In the genomic region with DNA sequence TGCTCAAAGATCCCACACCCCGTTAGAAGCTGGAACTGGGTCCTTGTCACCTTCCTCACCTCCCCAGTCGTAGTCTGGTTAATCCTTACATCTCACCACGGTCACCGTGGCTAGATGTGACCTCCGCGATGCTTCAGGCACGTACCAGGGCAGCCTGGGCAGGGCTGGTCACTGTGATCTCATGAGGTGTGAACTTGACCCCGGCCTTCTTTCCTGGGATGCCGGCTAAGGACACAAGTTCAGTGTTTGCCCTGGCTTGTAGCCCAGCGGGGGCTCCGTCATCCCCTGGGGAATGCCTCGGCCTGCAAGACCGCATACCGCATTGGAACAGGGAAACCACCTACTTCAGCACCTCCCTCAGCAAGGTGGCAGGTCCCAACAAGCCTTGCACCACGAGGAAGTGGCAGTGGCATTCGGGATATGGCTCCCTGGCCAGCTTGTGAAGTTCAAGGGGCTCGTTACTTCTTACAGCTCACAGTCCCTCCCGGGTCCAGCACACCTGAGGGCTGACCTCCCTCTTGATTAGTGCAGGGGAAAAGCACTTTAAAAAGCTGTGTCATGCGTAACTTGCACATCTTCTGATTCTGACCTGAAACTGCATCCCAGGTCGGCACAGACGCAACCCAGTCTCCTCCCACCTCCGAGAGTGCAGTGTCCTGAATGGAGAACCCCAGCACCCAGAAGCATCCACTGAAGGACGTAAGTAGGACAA, we compare ENCODE assay signal across 8 cellular contexts. TPM values are rescaled to one million over a fixed set of nuclear protein-coding genes. Genes with fewer than 3 reads are reported as not detected.
A peak's percentile ranks its signal among the peaks of the same experiment; 100 is the strongest.
DNase-seq lines count a peak whose midpoint lies in the region; ATAC-seq and TF ChIP-seq lines count a peak whose summit lies in the region.

No MANE protein-coding gene starts in this region.

- ATAC-seq in activated naive CD8-positive, alpha-beta T cell treated with anti-CD3 and anti-CD28 coated beads, Interleukin-2, amount 50 U/mL, for 24 hours: no peak
- no peak for ATAC-seq in naive thymus-derived CD4-positive, alpha-beta T cell
- ATAC-seq in HG03571 (IDR thresholded peaks at IDR 0.05; ENCODE audit: unreplicated experiment): no peak

- CTCF ChIA-PET in CD4-positive, alpha-beta memory T cell (lab: Charles Lee; ENCODE audit: partially characterized antibody): interaction anchor here (1.2 to 1.4 kb wide), 2 partner anchors 19 to 24 kb away, joined by 3 to 4 read pairs; no protein-coding TSS in a partner anchor
- CTCF ChIA-PET in HEK293 (lab: Yijun Ruan, JAX): interaction anchor here (0.6 to 1.6 kb wide), 3 partner anchors 11 to 107 kb away, joined by 3 read pairs; no protein-coding TSS in a partner anchor
- CTCF ChIA-PET in naive thymus-derived CD4-positive, alpha-beta T cell (lab: Charles Lee): interaction anchor here (1.8 kb wide), 1 partner anchor 17 kb away, joined by 6 read pairs; no protein-coding TSS in a partner anchor

- H3K36me3 ChIP-seq in CD4-positive, alpha-beta memory T cell (ENCODE audit: insufficient read depth, low read length): peaks cover 37% of the 10 kb centered on the region
- H3K36me3 ChIP-seq in HEK293 (ENCODE audit: control insufficient read depth in 2 of 2, insufficient read depth in 1 of 2, low read length in 2 of 2): peaks cover 6 to 71% of the 10 kb centered on the region in 2 experiments; a peak in 2 of 3 replicates
- H3K36me3 ChIP-seq in naive thymus-derived CD4-positive, alpha-beta T cell (ENCODE audit: control insufficient read depth in 2 of 3, insufficient read depth in 3 of 3, low read length in 3 of 3): peaks cover 5 to 54% (median 8%) of the 10 kb centered on the region in 3 experiments

- H3K4me3 Mint-ChIP-seq in CD4-positive, alpha-beta memory T cell: peak overlapping the region; percentile 66 to 92 (median 89)
- H3K4me3 Mint-ChIP-seq in activated naive CD8-positive, alpha-beta T cell treated with anti-CD3 and anti-CD28 coated beads, Interleukin-2, amount 50 U/mL, for 24 hours: peak overlapping the region; percentile 90
- peak overlapping the region in 7 of 10 donors; percentile 11 to 91 (median 70) for H3K4me3 Mint-ChIP-seq in naive thymus-derived CD4-positive, alpha-beta T cell

- POLR2A ChIA-PET in CD4-positive, alpha-beta memory T cell (lab: Charles Lee; ENCODE audit: partially characterized antibody): interaction anchor here (0.8 to 5.4 kb wide), 9 partner anchors 7 to 174 kb away, joined by 3 to 82 read pairs (median 15); partner anchors contain the start of genes GRK4 and NOP14
- POLR2A ChIA-PET in HEK293 (lab: Yijun Ruan, JAX): no interaction called here
- POLR2A ChIA-PET in naive thymus-derived CD4-positive, alpha-beta T cell (lab: Charles Lee): interaction anchor here (1.2 to 4.0 kb wide), 2 partner anchors 17 to 25 kb away, joined by 3 to 26 read pairs; partner anchors contain the start of genes GRK4 and NOP14

- peak overlapping the region; percentile 90 to 99 (median 95) for H3K27ac Mint-ChIP-seq in CD4-positive, alpha-beta memory T cell
- H3K27ac Mint-ChIP-seq in activated naive CD8-positive, alpha-beta T cell treated with anti-CD3 and anti-CD28 coated beads, Interleukin-2, amount 50 U/mL, for 24 hours: peak overlapping the region; percentile 93
- H3K27ac Mint-ChIP-seq in naive thymus-derived CD4-positive, alpha-beta T cell: peak overlapping the region in 8 of 9 donors; percentile 67 to 91 (median 74)

- no peaks in the 10 kb centered on the region for H3K27me3 ChIP-seq in CD4-positive, alpha-beta memory T cell (ENCODE audit: insufficient read depth, low read length)
- H3K27me3 ChIP-seq in naive thymus-derived CD4-positive, alpha-beta T cell (ENCODE audit: control insufficient read depth in 2 of 2, insufficient read depth in 2 of 2, low read length in 2 of 2): no peaks in the 10 kb centered on the region

- peaks cover 17 to 57% of the 10 kb centered on the region in 2 donors for H3K36me3 Mint-ChIP-seq in CD4-positive, alpha-beta memory T cell
- peaks cover 62% of the 10 kb centered on the region for H3K36me3 Mint-ChIP-seq in activated naive CD8-positive, alpha-beta T cell treated with anti-CD3 and anti-CD28 coated beads, Interleukin-2, amount 50 U/mL, for 24 hours (ENCODE audit: low read depth)
- peaks cover 0 to 25% (median 6%) of the 10 kb centered on the region in 5 donors for H3K36me3 Mint-ChIP-seq in naive thymus-derived CD4-positive, alpha-beta T cell

- H3K9me3 ChIP-seq in CD4-positive, alpha-beta memory T cell (ENCODE audit: control insufficient read depth in 1 of 2, low read length in 2 of 2): no peaks in the 10 kb centered on the region
- H3K9me3 ChIP-seq in HEK293 (ENCODE audit: control insufficient read depth, insufficient read depth, low read depth, low read length): no peaks in the 10 kb centered on the region
- no peaks in the 10 kb centered on the region for H3K9me3 ChIP-seq in naive thymus-derived CD4-positive, alpha-beta T cell (ENCODE audit: control insufficient read depth in 2 of 3, low read length in 3 of 3)

- no peaks in the 10 kb centered on the region for H3K9me3 Mint-ChIP-seq in CD4-positive, alpha-beta memory T cell
- no peaks in the 10 kb centered on the region for H3K9me3 Mint-ChIP-seq in activated naive CD8-positive, alpha-beta T cell treated with anti-CD3 and anti-CD28 coated beads, Interleukin-2, amount 50 U/mL, for 24 hours
- H3K9me3 Mint-ChIP-seq in naive thymus-derived CD4-positive, alpha-beta T cell: peaks cover 0 to 3% (median 0%) of the 10 kb centered on the region in 11 donors

- no peak for TF ChIP-seq CTCF in HEK293 (tag by site-specific recombination; IDR thresholded peaks at IDR 0.05)

- no peaks in the 10 kb centered on the region for H3K27me3 Mint-ChIP-seq in CD4-positive, alpha-beta memory T cell
- no peaks in the 10 kb centered on the region for H3K27me3 Mint-ChIP-seq in activated naive CD8-positive, alpha-beta T cell treated with anti-CD3 and anti-CD28 coated beads, Interleukin-2, amount 50 U/mL, for 24 hours
- H3K27me3 Mint-ChIP-seq in naive thymus-derived CD4-positive, alpha-beta T cell: no peaks in the 10 kb centered on the region

- no peak overlapping the region for H3K4me3 ChIP-seq in CD4-positive, alpha-beta memory T cell (ENCODE audit: low read length in 2 of 2)
- no peak overlapping the region for H3K4me3 ChIP-seq in HEK293 (ENCODE audit: low read depth, low read length)
- no peak overlapping the region for H3K4me3 ChIP-seq in naive thymus-derived CD4-positive, alpha-beta T cell (ENCODE audit: low read length)

- peak overlapping the region; percentile 97 for H3K27ac ChIP-seq in CD4-positive, alpha-beta memory T cell (ENCODE audit: low read depth, low read length)
- H3K27ac ChIP-seq in HEK293 (ENCODE audit: extremely low read depth, low read depth, low read length): no peak overlapping the region
- peak overlapping the region; percentile 92 for H3K27ac ChIP-seq in naive thymus-derived CD4-positive, alpha-beta T cell (ENCODE audit: low read depth, low read length)

- peaks cover 29 to 57% (median 39%) of the 10 kb centered on the region in 4 donors for H3K4me1 Mint-ChIP-seq in CD4-positive, alpha-beta memory T cell
- H3K4me1 Mint-ChIP-seq in activated naive CD8-positive, alpha-beta T cell treated with anti-CD3 and anti-CD28 coated beads, Interleukin-2, amount 50 U/mL, for 24 hours: peaks cover 58% of the 10 kb centered on the region
- peaks cover 12 to 35% (median 31%) of the 10 kb centered on the region in 7 donors for H3K4me1 Mint-ChIP-seq in naive thymus-derived CD4-positive, alpha-beta T cell

- H3K4me1 ChIP-seq in CD4-positive, alpha-beta memory T cell (ENCODE audit: insufficient read depth, low read length): peaks cover 44% of the 10 kb centered on the region
- no peaks in the 10 kb centered on the region; the same call in 1 of the 2 replicates for H3K4me1 ChIP-seq in HEK293 (ENCODE audit: control insufficient read depth, insufficient read depth, low read length)
- peaks cover 27 to 52% of the 10 kb centered on the region in 2 donors for H3K4me1 ChIP-seq in naive thymus-derived CD4-positive, alpha-beta T cell (ENCODE audit: control insufficient read depth in 2 of 2, insufficient read depth in 2 of 2, low read length in 2 of 2)

- intact Hi-C loops in CD4-positive, alpha-beta memory T cell (cut with micrococcal nuclease): loop anchor here (10.0 kb wide), 1 partner anchor 403 kb away; the partner anchor contains the start of gene FAM193A
- intact Hi-C loops in naive thymus-derived CD4-positive, alpha-beta T cell (cut with micrococcal nuclease): loop anchor here in 1 of 2 donors (10.0 kb wide), 1 partner anchor 523 kb away; the partner anchor contains the start of genes CFAP99 and ZFYVE28

- peak in 1 of 5 donors; percentile 68 for DNase-seq in CD4-positive, alpha-beta memory T cell
- peak; percentile 36 for DNase-seq in activated naive CD8-positive, alpha-beta T cell treated with anti-CD3 and anti-CD28 coated beads, Interleukin-2, amount 50 U/mL, for 24 hours
- DNase-seq in naive thymus-derived CD4-positive, alpha-beta T cell: no peak
- no peak for DNase-seq in NCI-H1417 treated with DMSO at 0.1 percent for 48 hours (lab: John Stamatoyannopoulos, UW)
- no peak for DNase-seq in NCI-H2227 treated with DMSO at 0.1 percent for 48 hours (lab: John Stamatoyannopoulos, UW)
- DNase-seq in activated CD4-positive, alpha-beta T cell treated with anti-CD3 and anti-CD28 coated beads for 1 hour: no peak

TF ChIP-seq in HEK293, 187 proteins besides CTCF, POLR2A, EP300 and RAD21 (continues in another document):
- TF ChIP-seq AEBP2 (tag by site-specific recombination; IDR thresholded peaks at IDR 0.05; ENCODE audit: borderline replicate concordance) (no peak), ZNF707 (tag by site-specific recombination; IDR thresholded peaks at IDR 0.05) (no peak), ZNF114 (tag by site-specific recombination; IDR thresholded peaks at IDR 0.05) (no peak), ZNF48 (tag by site-specific recombination; IDR thresholded peaks at IDR 0.05) (no peak)

RNA-seq across cellular contexts. Expression of gene NOP14, which starts 25.9 kb away (rescaled TPM):
- total RNA-seq in CD4-positive, alpha-beta memory T cell: 10 to 100 TPM; 41.3 to 41.4 TPM
- polyA plus RNA-seq in CD4-positive, alpha-beta memory T cell: 10 to 100 TPM in 1 of 2 donors, 1 to 10 TPM in 1; 2.6 to 35.5 TPM
- 10 to 100 TPM; 23.1 to 59.8 (median 43.9) TPM for total RNA-seq in naive thymus-derived CD4-positive, alpha-beta T cell
- polyA plus RNA-seq in naive thymus-derived CD4-positive, alpha-beta T cell: 10 to 100 TPM; 12.6 to 33.7 TPM

RNA-seq across cellular contexts. Expression of gene GRK4, which starts 26.1 kb away (rescaled TPM):
- 1 to 10 TPM; 2.8 to 3.2 TPM for total RNA-seq in CD4-positive, alpha-beta memory T cell
- 1 to 10 TPM in 1 of 2 donors, under 1 TPM in 1; 0.55 to 1.9 TPM for polyA plus RNA-seq in CD4-positive, alpha-beta memory T cell
- total RNA-seq in naive thymus-derived CD4-positive, alpha-beta T cell: 1 to 10 TPM; 1.7 to 4.0 (median 2.8) TPM
- 1 to 10 TPM; 1.7 to 2.1 TPM for polyA plus RNA-seq in naive thymus-derived CD4-positive, alpha-beta T cell
